ENCODE assay signal across 23 cellular contexts in the genomic region with DNA sequence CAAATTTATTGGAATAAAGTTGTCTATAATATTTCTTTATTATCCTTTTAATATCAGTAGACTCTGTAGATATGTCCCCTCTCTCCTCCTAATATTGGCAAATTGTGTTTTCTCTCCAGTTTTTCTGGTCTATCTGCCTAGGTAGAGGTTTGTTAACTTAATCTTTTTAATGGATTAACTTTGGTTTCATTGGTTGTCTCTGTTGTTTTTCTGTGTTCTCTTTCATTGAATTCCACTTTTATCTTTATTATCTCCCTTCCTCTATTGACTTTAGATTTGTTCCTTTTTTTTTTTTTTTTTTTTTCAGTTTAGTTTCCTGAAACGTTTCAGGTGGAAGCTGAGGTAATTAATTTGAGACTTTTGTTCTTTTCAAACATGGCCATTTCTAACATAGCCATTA. TPM values are rescaled to one million over a fixed set of nuclear protein-coding genes. Genes with fewer than 3 reads are reported as not detected.
A peak's percentile ranks its signal among the peaks of the same experiment; 100 is the strongest.
DNase-seq lines count a peak whose midpoint lies in the region; ATAC-seq, FAIRE-seq and TF ChIP-seq lines count a peak whose summit lies in the region.
"Had no signal": no experiment of that assay in that cellular context is flagged by ENCODE, and none has a peak within 500 bp of the region (broad histone marks: within the 10 kb centered on the region; RNA-seq: fewer than 3 reads in every experiment).

No MANE protein-coding gene starts in this region.

- no peak for TF ChIP-seq CTCF in VCaP (conservative IDR thresholded peaks at IDR 0.05)

- FAIRE-seq in G401.6 (lab: Jason Lieb, UNC): peak; percentile 6
- peak; percentile 57 for FAIRE-seq in frontal cortex (lab: Jason Lieb, UNC)
- FAIRE-seq: A549, D721Med, GM12878, H54 had no signal

- no peak for DNase-seq in frontal cortex (ENCODE audit: low spot score in 2 of 2)
- DNase-seq in NCI-H2227 (lab: John Stamatoyannopoulos, UW; ENCODE audit: unreplicated experiment): no peak
- no peak for DNase-seq in activated gamma-delta T cell (lab: John Stamatoyannopoulos, UW)
- DNase-seq: ACHN; AML-193; BE2C; CD4-positive, alpha-beta T cell; CD8-positive, alpha-beta memory T cell; DMS 273 treated with DMSO at 0.1 percent for 48 hours; DMS79 treated with DMSO at 0.1 percent for 48 hours; GDM1; GOT3; HFFc6 had no signal

- peak overlapping the region; percentile 89 for H3K27ac ChIP-seq in VCaP
- H3K27ac ChIP-seq: A549; BLaER1 treated with 17β-estradiol and CSF1 and Interleukin-3, amounts not matched to agents 10 nM and 100 nM had no signal

- no peak for ATAC-seq in GM18907 (IDR thresholded peaks at IDR 0.05; ENCODE audit: unreplicated experiment)
- ATAC-seq in GM19463 (IDR thresholded peaks at IDR 0.05; ENCODE audit: unreplicated experiment): no peak
- ATAC-seq: A549, GM12878 had no signal

RNA-seq across cellular contexts. Expression of gene PLEKHS1, which starts 10.6 kb away (rescaled TPM):
- total RNA-seq in frontal cortex: not detected
- total RNA-seq: CD8-positive, alpha-beta memory T cell; Daoy; GM12878 had no signal
